15 cellular contexts compared by ENCODE assay signal in genomic region chr6:20416567-20417345, GRCh38. TPM values are rescaled to one million over a fixed set of nuclear protein-coding genes. Genes with fewer than 3 reads are reported as not detected.
DNase-seq lines count a peak whose midpoint lies in the region; ATAC-seq, FAIRE-seq and TF ChIP-seq lines count a peak whose summit lies in the region.
"Had no signal": no experiment of that assay in that cellular context is flagged by ENCODE, and none has a peak within 500 bp of the region (broad histone marks: within the 10 kb centered on the region; RNA-seq: fewer than 3 reads in every experiment).

No MANE protein-coding gene starts in this region.

- peaks cover 0 to 2% (median 0%) of the 10 kb centered on the region in 3 donors for H3K27me3 Mint-ChIP-seq in CD14-positive monocyte (ENCODE audit: low read depth in 3 of 3)
- no peaks in the 10 kb centered on the region for H3K27me3 Mint-ChIP-seq in T-helper 17 cell
- no peaks in the 10 kb centered on the region for H3K27me3 Mint-ChIP-seq in memory B cell
- H3K27me3 Mint-ChIP-seq in stimulated activated naive B cell treated with anti-CD40 and anti-IgM and Interleukin-4, amounts not matched to agents 10 μg/mL and 1 μg/mL and 100 μg/mL, for 72 hours, result no peaks in the 10 kb centered on the region

- intact Hi-C loops in CD14-positive monocyte (cut with micrococcal nuclease), result no loop called here

- FAIRE-seq in GM12892 (lab: Jason Lieb, UNC), result peak; percentile 63

- ATAC-seq in T-helper 17 cell (peak; percentile 36), memory B cell (ENCODE audit: low read depth) (no peak), GM18907 (IDR thresholded peaks at IDR 0.05; ENCODE audit: unreplicated experiment) (no peak)
- no peak for ATAC-seq in stimulated activated naive B cell treated with anti-CD40 and anti-IgM and Interleukin-4, amounts not matched to agents 10 μg/mL and 1 μg/mL and 100 μg/mL, for 72 hours (replicated peaks)
- ATAC-seq: sciatic nerve had no signal

- H3K9me3 ChIP-seq in T-helper 17 cell (ENCODE audit: control insufficient read depth, low read length, poor library complexity, severe bottlenecking), result no peaks in the 10 kb centered on the region

- H3K36me3 Mint-ChIP-seq in CD14-positive monocyte (peaks cover 23 to 25% of the 10 kb centered on the region in 2 donors), T-helper 17 cell (ENCODE audit: low read depth) (no peaks in the 10 kb centered on the region), memory B cell (peaks cover 6% of the 10 kb centered on the region)
- H3K36me3 Mint-ChIP-seq in stimulated activated naive B cell treated with anti-CD40 and anti-IgM and Interleukin-4, amounts not matched to agents 10 μg/mL and 1 μg/mL and 100 μg/mL, for 72 hours, result peaks cover 30 to 38% of the 10 kb centered on the region in 2 donors

- H3K4me1 Mint-ChIP-seq in CD14-positive monocyte, result peaks cover 79% of the 10 kb centered on the region
- peaks cover 33% of the 10 kb centered on the region for H3K4me1 Mint-ChIP-seq in T-helper 17 cell
- H3K4me1 Mint-ChIP-seq in memory B cell, result peaks cover 22% of the 10 kb centered on the region
- H3K4me1 Mint-ChIP-seq in stimulated activated naive B cell treated with anti-CD40 and anti-IgM and Interleukin-4, amounts not matched to agents 10 μg/mL and 1 μg/mL and 100 μg/mL, for 72 hours, result peaks cover 30 to 62% of the 10 kb centered on the region in 2 donors

- TF ChIP-seq POLR2A in GM12892 (IDR thresholded peaks at IDR 0.05; ENCODE audit: low read depth, low read length), result no peak

- DNase-seq in CD14-positive monocyte (ENCODE audit: low spot score), result no peak
- no peak for DNase-seq in GM12892 (ENCODE audit: insufficient read length)
- DNase-seq in T-helper 17 cell, result no peak
- no peak for DNase-seq in memory B cell (ENCODE audit: low spot score in 2 of 2)
- DNase-seq in ACHN, result no peak
- no peak for DNase-seq in stimulated activated CD4-positive, alpha-beta T cell treated with anti-CD3 and anti-CD28 coated beads, Interleukin-15, amount 100 ng/mL, for 24 hours
- no peak for DNase-seq in stimulated activated naive B cell treated with anti-CD40 and anti-IgM and Interleukin-4, amounts not matched to agents 10 μg/mL and 1 μg/mL and 100 μg/mL, for 72 hours
- DNase-seq: amygdala; CD8-positive, alpha-beta T cell; GF-D8; NCI-H1694 treated with DMSO at 0.1 percent for 48 hours; NCI-H524 treated with DMSO at 0.1 percent for 48 hours; T1000 had no signal

- TF ChIP-seq CTCF in CD14-positive monocyte (IDR thresholded peaks at IDR 0.05), result no peak

- H3K9me3 Mint-ChIP-seq in CD14-positive monocyte (peaks cover 0 to 1% (median 0%) of the 10 kb centered on the region in 7 donors), memory B cell (peaks cover 1% of the 10 kb centered on the region)
- peaks cover 3% of the 10 kb centered on the region in 2 donors for H3K9me3 Mint-ChIP-seq in stimulated activated naive B cell treated with anti-CD40 and anti-IgM and Interleukin-4, amounts not matched to agents 10 μg/mL and 1 μg/mL and 100 μg/mL, for 72 hours
- H3K9me3 Mint-ChIP-seq: CD8-positive, alpha-beta T cell had no signal

- H3K27ac Mint-ChIP-seq in CD14-positive monocyte (peak overlapping the region; percentile 47 to 76 (median 62)), T-helper 17 cell (peak overlapping the region; percentile 82), memory B cell (peak overlapping the region; percentile 41)
- H3K27ac Mint-ChIP-seq in stimulated activated naive B cell treated with anti-CD40 and anti-IgM and Interleukin-4, amounts not matched to agents 10 μg/mL and 1 μg/mL and 100 μg/mL, for 72 hours, result no peak overlapping the region

- no peak overlapping the region for H3K4me3 Mint-ChIP-seq in CD14-positive monocyte
- H3K4me3 Mint-ChIP-seq in T-helper 17 cell, result peak overlapping the region; percentile 21
- H3K4me3 Mint-ChIP-seq in memory B cell, result no peak overlapping the region
- no peak overlapping the region for H3K4me3 Mint-ChIP-seq in stimulated activated naive B cell treated with anti-CD40 and anti-IgM and Interleukin-4, amounts not matched to agents 10 μg/mL and 1 μg/mL and 100 μg/mL, for 72 hours

- in situ Hi-C loops in ACHN (cut with HindIII; ENCODE audit: low pct_ligation_motif_present, low pct_unique_long_range_greater_than_20kb, low sequenced_read_pairs), result no loop called here

RNA-seq across cellular contexts. Expression of gene E2F3, which starts 15.1 kb away (rescaled TPM):
- polyA plus RNA-seq in CD14-positive monocyte, result 1 to 10 TPM; 7.5 to 8.9 TPM
- polyA plus RNA-seq in GM12892 (2012; ENCODE audit: missing spikeins), result 6.5 TPM
- total RNA-seq in T-helper 17 cell, result 1 to 10 TPM; 6.7 to 8.8 TPM
